ENCODE assay signal across 29 cellular contexts in genomic region chr2:8915941-8916340, GRCh38.
"Had no signal": no experiment of that assay in that cellular context is flagged by ENCODE, and none has a peak within 500 bp of the region (broad histone marks: within the 10 kb centered on the region; RNA-seq: fewer than 3 reads in every experiment).

No MANE protein-coding gene starts in this region.

- H3K9me3 ChIP-seq: pancreas, prostate gland, testis, transverse colon, upper lobe of right lung had no signal

- H3K4me2 ChIP-seq: neural progenitor cell, smooth muscle cell had no signal

- H3K27me3 ChIP-seq: neural progenitor cell, pancreas, spleen, suprapubic skin, testis, tibial artery, transverse colon, upper lobe of right lung, uterus had no signal

- H3K9me3 Mint-ChIP-seq: natural killer cell had no signal

- H3K4me3 Mint-ChIP-seq: naive thymus-derived CD4-positive, alpha-beta T cell; natural killer cell; nephron; neural progenitor cell; stimulated activated memory B cell treated with anti-CD40 and anti-IgM and Interleukin-4, amounts not matched to agents 10 μg/mL and 1 μg/mL and 100 μg/mL, for 72 hours; stimulated activated naive CD8-positive, alpha-beta T cell treated with anti-CD3 and anti-CD28 coated beads, Interleukin-15, amount 100 ng/mL, for 72 hours; type B pancreatic cell had no signal

- H3K27ac Mint-ChIP-seq: naive thymus-derived CD4-positive, alpha-beta T cell; natural killer cell; nephron; neural progenitor cell; stimulated activated memory B cell treated with anti-CD40 and anti-IgM and Interleukin-4, amounts not matched to agents 10 μg/mL and 1 μg/mL and 100 μg/mL, for 72 hours; stimulated activated naive CD8-positive, alpha-beta T cell treated with anti-CD3 and anti-CD28 coated beads, Interleukin-15, amount 100 ng/mL, for 72 hours; type B pancreatic cell had no signal

- H3K4me1 Mint-ChIP-seq: naive thymus-derived CD4-positive, alpha-beta T cell; natural killer cell; nephron; neural progenitor cell; stimulated activated memory B cell treated with anti-CD40 and anti-IgM and Interleukin-4, amounts not matched to agents 10 μg/mL and 1 μg/mL and 100 μg/mL, for 72 hours; stimulated activated naive CD8-positive, alpha-beta T cell treated with anti-CD3 and anti-CD28 coated beads, Interleukin-15, amount 100 ng/mL, for 72 hours had no signal

- FAIRE-seq: pancreas had no signal

- H3K36me3 Mint-ChIP-seq: natural killer cell; stimulated activated memory B cell treated with anti-CD40 and anti-IgM and Interleukin-4, amounts not matched to agents 10 μg/mL and 1 μg/mL and 100 μg/mL, for 72 hours had no signal

- ATAC-seq: naive thymus-derived CD4-positive, alpha-beta T cell; natural killer cell; pancreas; right cardiac atrium; sciatic nerve; stimulated activated memory B cell treated with anti-CD40 and anti-IgM and Interleukin-4, amounts not matched to agents 10 μg/mL and 1 μg/mL and 100 μg/mL, for 72 hours; stimulated activated naive CD8-positive, alpha-beta T cell treated with anti-CD3 and anti-CD28 coated beads, Interleukin-15, amount 100 ng/mL, for 72 hours; stimulated activated naive CD8-positive, alpha-beta T cell treated with anti-CD3 and anti-CD28 coated beads, Interleukin-15, Interleukin-2, amounts not matched to agents 100 U/mL and 50 U/mL, for 24 hours; upper lobe of right lung had no signal

- H3K9ac ChIP-seq: neural progenitor cell had no signal

- H3K36me3 ChIP-seq: neural progenitor cell, pancreas, prostate gland, spleen, suprapubic skin, tibial artery, transverse colon, upper lobe of right lung, uterus had no signal

- H3K4me1 ChIP-seq: neural progenitor cell, pancreas, prostate gland, spleen, suprapubic skin, testis, tibial artery, upper lobe of right lung, uterus had no signal

- H3K4me3 ChIP-seq: neural progenitor cell, pancreas, prostate gland, skin epidermis, smooth muscle cell, spleen, suprapubic skin, testis, tibial artery, transverse colon, upper lobe of right lung, uterus had no signal

- H3K27ac ChIP-seq: neural progenitor cell, pancreas, prostate gland, skin epidermis, spleen, suprapubic skin, testis, tibial artery, transverse colon, upper lobe of right lung, uterus had no signal

- H2AFZ ChIP-seq: neural progenitor cell had no signal

- H3K27me3 Mint-ChIP-seq: stimulated activated memory B cell treated with anti-CD40 and anti-IgM and Interleukin-4, amounts not matched to agents 10 μg/mL and 1 μg/mL and 100 μg/mL, for 72 hours; stimulated activated naive CD8-positive, alpha-beta T cell treated with anti-CD3 and anti-CD28 coated beads, Interleukin-15, amount 100 ng/mL, for 72 hours; type B pancreatic cell had no signal

- DNase-seq: naive thymus-derived CD4-positive, alpha-beta T cell; natural killer cell; nucleus accumbens; pancreas; right cardiac atrium; spleen; stimulated activated CD4-positive, alpha-beta T cell treated with anti-CD3 and anti-CD28 coated beads, Interleukin-12 subunit alpha, Interleukin-12 subunit beta, amount 100 ng/mL, for 4 hours; stimulated activated CD4-positive, alpha-beta T cell treated with anti-CD3 and anti-CD28 coated beads, Interleukin-1b, Interleukin-23, amount 100 ng/mL, for 48 hours; stimulated activated CD4-positive, alpha-beta T cell treated with anti-CD3 and anti-CD28 coated beads, Interleukin-4, amount 100 ng/mL, for 1 hour; stimulated activated CD4-positive, alpha-beta T cell treated with anti-CD3 and anti-CD28 coated beads, Interleukin-4, amount 100 ng/mL, for 4 hours; stimulated activated CD8-positive, alpha-beta memory T cell treated with anti-CD3 and anti-CD28 coated beads, Interleukin-4, amount 100 ng/mL, for 48 hours; stimulated activated naive CD4-positive, alpha-beta T cell; stimulated activated naive CD8-positive, alpha-beta T cell treated with anti-CD3 and anti-CD28 coated beads, Interleukin-15, amount 100 ng/mL, for 72 hours; stimulated activated naive CD8-positive, alpha-beta T cell treated with anti-CD3 and anti-CD28 coated beads, Interleukin-15, Interleukin-2, amounts not matched to agents 100 U/mL and 50 U/mL, for 24 hours; substantia nigra; testis; tibial artery; transverse colon; upper lobe of right lung; uterus had no signal
